Comparison of ENCODE assay signal across 1 cellular context in the genomic region with DNA sequence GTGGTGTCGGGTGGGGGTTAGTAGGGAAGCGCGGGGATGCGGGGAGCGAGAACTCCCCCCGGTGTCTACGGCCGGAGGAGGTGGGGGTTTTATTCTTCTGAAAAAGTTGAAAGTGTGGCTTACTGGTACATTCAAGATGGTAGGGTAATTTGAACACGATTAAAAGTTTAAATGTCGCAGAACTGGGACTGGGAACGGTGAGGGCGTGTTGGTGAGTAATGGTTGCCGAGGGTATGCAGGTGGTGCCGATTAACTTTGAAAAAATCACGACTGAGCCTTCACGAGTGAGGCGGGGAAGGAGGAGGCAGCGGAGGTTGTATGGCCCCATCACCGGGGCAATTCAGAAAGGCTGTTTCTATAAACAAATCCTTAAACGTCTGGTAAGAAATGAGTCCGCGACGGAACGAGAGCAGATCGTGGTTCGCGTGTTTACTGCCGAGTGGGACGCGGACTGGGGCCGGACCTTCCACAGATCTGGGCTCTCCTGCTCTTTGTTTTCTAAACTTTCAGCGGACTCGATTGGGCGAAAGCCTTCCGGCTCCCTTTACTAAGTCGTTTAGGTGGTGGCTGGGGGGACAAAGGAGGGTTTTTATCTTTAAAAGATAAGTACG.
TF ChIP-seq lines count a peak whose summit lies in the region.

No MANE protein-coding gene starts in this region.

TF ChIP-seq in IMR-90, 13 proteins besides CTCF, POLR2A, EP300 and RAD21:
- no peak for TF ChIP-seq MAFK (IDR thresholded peaks at IDR 0.05; ENCODE audit: low read depth, low read length)
- TF ChIP-seq NFE2L2 (IDR thresholded peaks at IDR 0.05; ENCODE audit: low read depth, low read length), result no peak
- no peak for TF ChIP-seq FOS (IDR thresholded peaks at IDR 0.05; ENCODE audit: low read depth, low read length)
- no peak for TF ChIP-seq MXI1 (IDR thresholded peaks at IDR 0.05; ENCODE audit: borderline replicate concordance, low read depth, low read length)
- TF ChIP-seq SMC3 (IDR thresholded peaks at IDR 0.05; ENCODE audit: low read depth, low read length), result no peak
- no peak for TF ChIP-seq BHLHE40 (IDR thresholded peaks at IDR 0.05; ENCODE audit: low read depth, low read length)
- no peak for TF ChIP-seq CEBPB (IDR thresholded peaks at IDR 0.05; ENCODE audit: low read depth, low read length)
- TF ChIP-seq MAZ (IDR thresholded peaks at IDR 0.05; ENCODE audit: borderline replicate concordance, low read depth, low read length), result no peak; the same call in 1 of the 2 replicates
- no peak for TF ChIP-seq USF2 (IDR thresholded peaks at IDR 0.05; ENCODE audit: low read depth, low read length)
- no peak; the same call in 1 of the 2 replicates for TF ChIP-seq CHD1 (IDR thresholded peaks at IDR 0.05; ENCODE audit: low read depth, low read length)
